18 cellular contexts compared by ENCODE assay signal in the genomic region with DNA sequence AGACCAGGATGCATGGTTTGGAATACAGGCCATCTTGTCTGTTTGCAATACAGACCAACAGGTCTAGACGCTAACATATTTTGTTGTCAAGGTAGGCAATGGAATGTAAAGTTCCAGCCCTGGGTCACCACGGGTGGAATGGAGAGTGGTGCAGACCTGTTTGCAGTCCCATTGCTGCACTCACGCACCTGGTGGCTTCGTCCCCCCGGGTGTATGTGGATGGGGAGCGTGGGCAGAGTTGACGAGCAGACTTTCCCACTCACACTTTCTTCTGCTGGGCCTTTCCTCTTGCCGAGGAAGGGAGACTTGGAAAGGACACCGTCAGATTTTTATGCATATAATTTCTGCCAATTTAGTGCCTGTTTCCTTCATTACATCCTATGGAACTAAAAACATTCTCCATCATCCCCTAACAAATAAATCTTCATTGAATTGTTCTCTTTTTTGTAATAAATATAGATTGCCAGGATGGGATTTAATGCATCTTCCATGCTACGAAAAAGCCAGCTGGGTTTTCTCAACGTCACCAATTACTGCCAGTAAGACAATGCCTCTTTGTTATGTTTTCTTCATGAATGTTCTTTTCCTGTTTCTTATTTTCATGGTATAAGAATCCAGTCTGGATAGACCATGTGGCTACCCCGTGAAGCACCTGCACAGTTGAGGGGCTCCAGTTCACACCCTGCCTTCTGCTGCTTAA. TPM values are rescaled to one million over a fixed set of nuclear protein-coding genes. Genes with fewer than 3 reads are reported as not detected.
DNase-seq lines count a peak whose midpoint lies in the region; ATAC-seq and TF ChIP-seq lines count a peak whose summit lies in the region.
"Had no signal": no experiment of that assay in that cellular context is flagged by ENCODE, and none has a peak within 500 bp of the region (broad histone marks: within the 10 kb centered on the region; RNA-seq: fewer than 3 reads in every experiment).

No MANE protein-coding gene starts in this region.

- no peaks in the 10 kb centered on the region for H3K27me3 Mint-ChIP-seq in chondrocyte (ENCODE audit: low read depth)
- H3K27me3 Mint-ChIP-seq: CD8-positive, alpha-beta memory T cell had no signal

- no peaks in the 10 kb centered on the region for H3K4me1 Mint-ChIP-seq in chondrocyte (ENCODE audit: low read depth)

- peaks cover 28% of the 10 kb centered on the region for H3K36me3 Mint-ChIP-seq in chondrocyte (ENCODE audit: low read depth)

- peak; percentile 22 for DNase-seq in Ammon's horn (ENCODE audit: low spot score)
- DNase-seq in chondrocyte (ENCODE audit: low spot score), result peak; percentile 55
- DNase-seq in globus pallidus (ENCODE audit: low spot score), result peak; percentile 69
- DNase-seq in posterior vena cava (ENCODE audit: low spot score), result peak; percentile 67
- DNase-seq in kidney glomerular epithelial cell (lab: John Stamatoyannopoulos, UW), result no peak
- DNase-seq: AML-193; CD8-positive, alpha-beta memory T cell; DMS53; GF-D8; Kasumi-1; NCI-H1417 treated with DMSO at 0.1 percent for 48 hours; NCI-H187; NCI-H446 treated with DMSO at 0.1 percent for 48 hours; SIG-M5 had no signal

- no peak overlapping the region for H3K4me3 Mint-ChIP-seq in chondrocyte (ENCODE audit: unreplicated experiment)
- H3K4me3 Mint-ChIP-seq: CD8-positive, alpha-beta memory T cell had no signal

- H3K9me3 Mint-ChIP-seq in chondrocyte (ENCODE audit: low read depth), result no peaks in the 10 kb centered on the region
- H3K9me3 Mint-ChIP-seq: CD8-positive, alpha-beta memory T cell had no signal

- H3K27ac Mint-ChIP-seq in chondrocyte (ENCODE audit: unreplicated experiment), result no peak overlapping the region
- H3K27ac Mint-ChIP-seq: CD8-positive, alpha-beta memory T cell had no signal

- intact Hi-C loops in posterior vena cava (cut with DNase I), result no loop called here

- TF ChIP-seq CTCF in chondrocyte (IDR thresholded peaks at IDR 0.05), result no peak

- ATAC-seq in GM19328 (IDR thresholded peaks at IDR 0.05; ENCODE audit: unreplicated experiment) (no peak), HG02763 (IDR thresholded peaks at IDR 0.05; ENCODE audit: unreplicated experiment) (no peak), GM21528 (IDR thresholded peaks at IDR 0.05; ENCODE audit: low FRiP score, unreplicated experiment) (no peak)
- ATAC-seq: Panc1 had no signal

RNA-seq across cellular contexts. Expression of gene DCAF4, which starts 15.2 kb away (rescaled TPM):
- total RNA-seq in chondrocyte (17.0 to 26.0 TPM (median 23.8 TPM) in 3 replicates), posterior vena cava (10 to 100 TPM in 1 of 2 donors, 1 to 10 TPM in 1; 7.4 to 11.3 TPM)

RNA-seq across cellular contexts. Expression of gene DPF3, which starts 47.5 kb away (rescaled TPM):
- 1.1 to 2.3 TPM (median 1.1 TPM) in 3 replicates for total RNA-seq in chondrocyte
- under 1 TPM; 0.19 to 0.93 TPM for total RNA-seq in posterior vena cava
